2 cellular contexts compared by ENCODE assay signal in the genomic region with DNA sequence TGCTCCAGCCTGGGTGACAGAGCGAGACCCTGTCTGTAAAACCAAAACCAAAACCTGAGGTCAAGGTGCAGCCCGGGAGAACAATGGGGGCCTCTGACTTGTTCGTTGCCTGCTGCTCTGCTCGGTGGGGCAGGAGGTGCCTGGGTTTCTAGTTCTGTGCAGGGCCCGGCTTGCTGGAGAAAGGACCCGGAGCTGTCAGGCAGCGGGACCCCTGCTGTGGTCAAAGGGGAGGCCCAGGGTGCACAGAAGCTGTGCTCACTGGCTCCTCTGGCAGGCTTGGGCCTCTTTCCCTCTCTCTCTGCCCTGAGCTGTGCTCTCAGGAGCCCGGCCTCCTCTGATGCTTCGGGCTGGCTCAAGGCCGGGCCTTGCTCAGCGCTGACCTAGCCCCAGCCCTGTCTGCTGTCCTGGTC.
TF ChIP-seq lines count a peak whose summit lies in the region.

No MANE protein-coding gene starts in this region.

TF ChIP-seq in SK-N-SH, 30 proteins besides CTCF, POLR2A, EP300 and RAD21 (continued from another document):
- no peak for TF ChIP-seq RCOR1 (IDR thresholded peaks at IDR 0.05; ENCODE audit: low read length)

TF ChIP-seq in SK-N-SH treated with all-trans-retinoic acid at 6 μM for 48 hours, 23 proteins besides CTCF, POLR2A, EP300 and RAD21 (continued from another document):
- TF ChIP-seq BACH2 (CRISPR knock-in tag; IDR thresholded peaks at IDR 0.05; ENCODE audit: borderline replicate concordance) (no peak), TOX (CRISPR knock-in tag; IDR thresholded peaks at IDR 0.05; ENCODE audit: borderline replicate concordance) (no peak), ZFP3 (CRISPR knock-in tag; IDR thresholded peaks at IDR 0.05) (no peak), RARB (CRISPR knock-in tag; IDR thresholded peaks at IDR 0.05) (no peak), PATZ1 (CRISPR knock-in tag; IDR thresholded peaks at IDR 0.05; ENCODE audit: borderline replicate concordance) (no peak), PPARA (CRISPR knock-in tag; IDR thresholded peaks at IDR 0.05; ENCODE audit: borderline replicate concordance) (no peak), ZNF8 (CRISPR knock-in tag; IDR thresholded peaks at IDR 0.05) (no peak), TSHZ2 (CRISPR knock-in tag; IDR thresholded peaks at IDR 0.05) (no peak), TCF4 (CRISPR knock-in tag; IDR thresholded peaks at IDR 0.05; ENCODE audit: borderline replicate concordance) (no peak), ZC3H10 (CRISPR knock-in tag; IDR thresholded peaks at IDR 0.05) (no peak), ZNF70 (CRISPR knock-in tag; IDR thresholded peaks at IDR 0.05) (no peak), ISL1 (CRISPR knock-in tag; IDR thresholded peaks at IDR 0.05) (no peak), ESRRG (CRISPR knock-in tag; IDR thresholded peaks at IDR 0.05) (no peak), ZNF565 (CRISPR knock-in tag; conservative IDR thresholded peaks at IDR 0.05; ENCODE audit: low read depth) (no peak)
- TF ChIP-seq, protein P1, sequence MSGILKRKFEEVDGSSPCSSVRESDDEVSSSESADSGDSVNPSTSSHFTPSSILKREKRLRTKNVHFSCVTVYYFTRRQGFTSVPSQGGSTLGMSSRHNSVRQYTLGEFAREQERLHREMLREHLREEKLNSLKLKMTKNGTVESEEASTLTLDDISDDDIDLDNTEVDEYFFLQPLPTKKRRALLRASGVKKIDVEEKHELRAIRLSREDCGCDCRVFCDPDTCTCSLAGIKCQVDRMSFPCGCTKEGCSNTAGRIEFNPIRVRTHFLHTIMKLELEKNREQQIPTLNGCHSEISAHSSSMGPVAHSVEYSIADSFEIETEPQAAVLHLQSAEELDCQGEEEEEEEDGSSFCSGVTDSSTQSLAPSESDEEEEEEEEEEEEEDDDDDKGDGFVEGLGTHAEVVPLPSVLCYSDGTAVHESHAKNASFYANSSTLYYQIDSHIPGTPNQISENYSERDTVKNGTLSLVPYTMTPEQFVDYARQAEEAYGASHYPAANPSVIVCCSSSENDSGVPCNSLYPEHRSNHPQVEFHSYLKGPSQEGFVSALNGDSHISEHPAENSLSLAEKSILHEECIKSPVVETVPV (CRISPR knock-in tag; IDR thresholded peaks at IDR 0.05), result no peak
